ENCODE assay signal across 8 cellular contexts in the genomic region with DNA sequence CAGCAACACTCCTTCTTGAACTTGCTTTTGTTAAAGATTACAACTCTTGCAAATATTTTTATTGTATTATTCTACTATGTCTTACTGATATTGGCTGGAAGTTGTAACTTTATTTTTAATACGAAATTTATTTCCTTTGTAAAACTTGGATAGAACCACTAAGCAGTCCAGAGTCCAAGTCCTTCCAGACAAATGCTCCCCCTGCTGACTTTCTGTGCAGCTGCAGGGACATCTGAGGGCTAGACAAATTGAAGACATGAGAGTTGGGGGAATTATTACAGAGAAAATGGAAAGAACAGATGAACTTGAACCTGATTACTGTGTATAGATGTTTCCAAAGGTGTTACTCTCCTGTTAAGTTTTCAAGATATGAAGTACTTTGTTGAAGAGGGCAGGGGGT.
A peak's percentile ranks its signal among the peaks of the same experiment; 100 is the strongest.
DNase-seq lines count a peak whose midpoint lies in the region; ATAC-seq and TF ChIP-seq lines count a peak whose summit lies in the region.

No MANE protein-coding gene starts in this region.

- TF ChIP-seq POLR2A in body of pancreas (IDR thresholded peaks at IDR 0.05) = no peak

- WGBS in body of pancreas, 2 donors = 12 to 14% methylated on average over 1 of the region's 1 CpG

- no peak overlapping the region for H3K4me3 ChIP-seq in body of pancreas

- peak; percentile 3 for DNase-seq in GDM1 (lab: John Stamatoyannopoulos, UW)
- DNase-seq in HuH-7 (ENCODE audit: low spot score) = peak; percentile 4
- peak; percentile 5 to 41 (median 14) for DNase-seq in body of pancreas
- DNase-seq in medulla oblongata (ENCODE audit: extremely low spot score) = peak; percentile 46
- DNase-seq in activated CD4-positive, CD25-positive, alpha-beta regulatory T cell (lab: John Stamatoyannopoulos, UW) = no peak
- no peak for DNase-seq in ecto neural progenitor cell (ENCODE audit: low spot score)

- no peaks in the 10 kb centered on the region for H3K4me1 ChIP-seq in body of pancreas

- peak in 6 of 7 experiments; percentile 38 to 64 (median 52) for TF ChIP-seq CTCF in body of pancreas (IDR thresholded peaks at IDR 0.05)

- no peak overlapping the region for H3K27ac ChIP-seq in body of pancreas

- H3K27me3 ChIP-seq in body of pancreas = no peaks in the 10 kb centered on the region

- H3K9me3 ChIP-seq in body of pancreas = no peaks in the 10 kb centered on the region

- intact Hi-C loops in body of pancreas (cut with DNase I) = no loop called here

- H3K36me3 ChIP-seq in body of pancreas (replicated peaks in 1 of 2; ENCODE audit: insufficient read depth in 1 of 2, low read depth in 2 of 2) = no peaks in the 10 kb centered on the region

- ATAC-seq in body of pancreas (no peak), HG03108 (IDR thresholded peaks at IDR 0.05; ENCODE audit: unreplicated experiment) (no peak), GM21619 (IDR thresholded peaks at IDR 0.05; ENCODE audit: unreplicated experiment) (no peak)

Comparison
In these comparisons a context has a peak if more than half of its experiments do, and no peak if none do; other contexts are left out.
1. DNase-seq: peak in GDM1 (single experiment), HuH-7 (single experiment), body of pancreas (4 of 4) and medulla oblongata (single experiment); none in activated CD4-positive, CD25-positive, alpha-beta regulatory T cell (0 of 4) and ecto neural progenitor cell (single experiment).